ENCODE assay signal across 11 cellular contexts in genomic region chr11:115132829-115133228, GRCh38.
DNase-seq lines count a peak whose midpoint lies in the region; ATAC-seq and TF ChIP-seq lines count a peak whose summit lies in the region.
"Had no signal": no experiment of that assay in that cellular context is flagged by ENCODE, and none has a peak within 500 bp of the region (broad histone marks: within the 10 kb centered on the region; RNA-seq: fewer than 3 reads in every experiment).

No MANE protein-coding gene starts in this region.

- H3K27ac Mint-ChIP-seq in Calu3 (ENCODE audit: unreplicated experiment), result no peak overlapping the region
- H3K27ac Mint-ChIP-seq: memory B cell had no signal

- H3K4me2 ChIP-seq in mammary epithelial cell (ENCODE audit: insufficient read depth, low read depth, low read length), result no peak overlapping the region

- no peaks in the 10 kb centered on the region for H3K4me1 Mint-ChIP-seq in Calu3 (ENCODE audit: low read depth, unreplicated experiment)
- H3K4me1 Mint-ChIP-seq: memory B cell had no signal

- no peaks in the 10 kb centered on the region for H3K27me3 ChIP-seq in mammary epithelial cell (ENCODE audit: insufficient read depth, low read length)

- DNase-seq in NCI-H146 (lab: John Stamatoyannopoulos, UW) (peak; percentile 56), NCI-H146 treated with DMSO at 0.1 percent for 48 hours (lab: John Stamatoyannopoulos, UW; ENCODE audit: unreplicated experiment) (no peak), mammary epithelial cell (no peak), renal cortical epithelial cell (ENCODE audit: low read depth) (peak; percentile 1), NOMO-1 (lab: John Stamatoyannopoulos, UW; ENCODE audit: unreplicated experiment in 2 of 2) (no peak), Calu3 (no peak)
- DNase-seq in activated CD4-positive, CD25-positive, alpha-beta regulatory T cell treated with anti-CD3 and anti-CD28 coated beads, Interleukin-2, amount 50 U/mL, for 72 hours, result no peak
- DNase-seq: GOT3 had no signal

- no peak overlapping the region for H3K4me3 ChIP-seq in mammary epithelial cell (replicated peaks in 1 of 3; ENCODE audit: insufficient read depth in 1 of 3, low read depth in 2 of 3, low read length in 3 of 3)

- no peak overlapping the region for H2AFZ ChIP-seq in mammary epithelial cell (ENCODE audit: low read depth, low read length)

- H3K4me3 Mint-ChIP-seq in Calu3 (ENCODE audit: low read depth, unreplicated experiment), result no peak overlapping the region
- H3K4me3 Mint-ChIP-seq: memory B cell had no signal

- H3K4me1 ChIP-seq in mammary epithelial cell (ENCODE audit: insufficient read depth, low read length), result no peaks in the 10 kb centered on the region

- peak; percentile 68 for ATAC-seq in HG02798 (IDR thresholded peaks at IDR 0.05; ENCODE audit: poor library complexity, unreplicated experiment)
- ATAC-seq: sciatic nerve had no signal

- H3K27me3 Mint-ChIP-seq in Calu3 (ENCODE audit: unreplicated experiment), result peaks cover 8% of the 10 kb centered on the region

- TF ChIP-seq CTCF in mammary epithelial cell (conservative IDR thresholded peaks at IDR 0.05 in 1 of 2, IDR thresholded peaks at IDR 0.05 in 1 of 2; ENCODE audit: extremely low read depth in 1 of 2, insufficient read depth in 1 of 2, low read depth in 1 of 2, low read length in 2 of 2) (peak; percentile 28 to 55), Calu3 (IDR thresholded peaks at IDR 0.05; ENCODE audit: unreplicated experiment) (no peak)

- peaks cover 2% of the 10 kb centered on the region for H3K9me3 Mint-ChIP-seq in Calu3 (ENCODE audit: low read depth, unreplicated experiment)

- H3K36me3 ChIP-seq in mammary epithelial cell (ENCODE audit: insufficient read depth, low read length), result no peaks in the 10 kb centered on the region

- no peaks in the 10 kb centered on the region for H3K79me2 ChIP-seq in mammary epithelial cell (ENCODE audit: insufficient read depth, low read length)

- CTCF ChIA-PET in mammary epithelial cell (lab: Charles Lee; ENCODE audit: low non-redundant PET) (no interaction called here), Calu3 (lab: Charles Lee) (no interaction called here)

- 27% methylated on average over 2 of the region's 2 CpGs for WGBS in mammary epithelial cell (ENCODE audit: low coverage, missing lambda C conversion rate)

- no peaks in the 10 kb centered on the region for H4K20me1 ChIP-seq in mammary epithelial cell (ENCODE audit: insufficient read depth, low read length)

- no peak overlapping the region for H3K27ac ChIP-seq in mammary epithelial cell (ENCODE audit: insufficient read depth, low read depth, low read length)

- H3K36me3 Mint-ChIP-seq in Calu3 (ENCODE audit: insufficient read depth, unreplicated experiment), result no peaks in the 10 kb centered on the region
- H3K36me3 Mint-ChIP-seq: memory B cell had no signal

- in situ Hi-C loops in mammary epithelial cell (cut with MboI; ENCODE audit: low sequenced_read_pairs in 2 of 2), result no loop called here

- H3K9me3 ChIP-seq in mammary epithelial cell (replicated peaks; ENCODE audit: insufficient read depth, low read length), result no peaks in the 10 kb centered on the region

- no peak overlapping the region for H3K9ac ChIP-seq in mammary epithelial cell (ENCODE audit: insufficient read depth, low read length)

- dilution Hi-C loops in mammary epithelial cell (cut with HindIII; ENCODE audit: low sequenced_read_pairs), result no loop called here

- BruUV-seq in mammary epithelial cell (replicated peaks; lab: Mats Ljungman, UMichigan), result no TSS peak
- no TSS peak for BruUV-seq in Calu3 (replicated peaks; lab: Mats Ljungman, UMichigan)

- intact Hi-C loops in mammary epithelial cell (cut with micrococcal nuclease), result no loop called here
- intact Hi-C loops in Calu3 (cut with micrococcal nuclease; ENCODE audit: unreplicated experiment), result no loop called here

Comparison
In these comparisons a context has a peak if more than half of its experiments do, and no peak if none do; other contexts are left out.
1. DNase-seq: peak in NCI-H146 (single experiment) and renal cortical epithelial cell (single experiment); none in NCI-H146 treated with DMSO at 0.1 percent for 48 hours (single experiment), mammary epithelial cell (single experiment), NOMO-1 (0 of 2), activated CD4-positive, CD25-positive, alpha-beta regulatory T cell treated with anti-CD3 and anti-CD28 coated beads, Interleukin-2, amount 50 U/mL, for 72 hours (single experiment) and Calu3 (single experiment).